ENCODE assay signal across 18 cellular contexts in genomic region chr3:30619318-30619717, GRCh38. TPM values are rescaled to one million over a fixed set of nuclear protein-coding genes. Genes with fewer than 3 reads are reported as not detected.
DNase-seq lines count a peak whose midpoint lies in the region; ATAC-seq and TF ChIP-seq lines count a peak whose summit lies in the region.
"Had no signal": no experiment of that assay in that cellular context is flagged by ENCODE, and none has a peak within 500 bp of the region (broad histone marks: within the 10 kb centered on the region; RNA-seq: fewer than 3 reads in every experiment).

No MANE protein-coding gene starts in this region.

- CTCF ChIA-PET in activated CD8-positive, alpha-beta memory T cell treated with anti-CD3 and anti-CD28 coated beads, Interleukin-2, amount 10 ng/mL, durations not matched to agents 7 days and 5 days (lab: Charles Lee): interaction anchor here (1.1 to 1.5 kb wide), 4 partner anchors 10 to 20 kb away, joined by 3 to 7 read pairs (median 3); no protein-coding TSS in a partner anchor

- peaks cover 7% of the 10 kb centered on the region; the same call in 1 of the 2 replicates for H3F3A ChIP-seq in DOHH2 (ENCODE audit: control insufficient read depth, insufficient read depth)

- H3K79me2 ChIP-seq in DOHH2 (ENCODE audit: control insufficient read depth, low read length) (peaks cover 79% of the 10 kb centered on the region), trophoblast cell (ENCODE audit: control insufficient read depth, insufficient read depth, low read length, poor library complexity) (peaks cover 10% of the 10 kb centered on the region)

- peaks cover 54% of the 10 kb centered on the region for H3K36me3 Mint-ChIP-seq in activated CD8-positive, alpha-beta memory T cell treated with anti-CD3 and anti-CD28 coated beads, Interleukin-2, amount 10 ng/mL, durations not matched to agents 7 days and 5 days
- H3K36me3 Mint-ChIP-seq in activated naive CD8-positive, alpha-beta T cell: peaks cover 34% of the 10 kb centered on the region

- no peaks in the 10 kb centered on the region for H3K27me3 Mint-ChIP-seq in activated CD8-positive, alpha-beta memory T cell treated with anti-CD3 and anti-CD28 coated beads, Interleukin-2, amount 10 ng/mL, durations not matched to agents 7 days and 5 days
- no peaks in the 10 kb centered on the region for H3K27me3 Mint-ChIP-seq in activated naive CD8-positive, alpha-beta T cell

- no peak for TF ChIP-seq CTCF in DOHH2 (IDR thresholded peaks at IDR 0.05; ENCODE audit: low read depth, low read length, poor library complexity, severe bottlenecking)

- H3K4me3 Mint-ChIP-seq in activated CD8-positive, alpha-beta memory T cell treated with anti-CD3 and anti-CD28 coated beads, Interleukin-2, amount 10 ng/mL, durations not matched to agents 7 days and 5 days: peak overlapping the region; percentile 60
- H3K4me3 Mint-ChIP-seq in activated naive CD8-positive, alpha-beta T cell: peak overlapping the region; percentile 82
- H3K4me3 Mint-ChIP-seq: endodermal cell had no signal

- H4K91ac ChIP-seq in trophoblast cell (ENCODE audit: low read depth, low read length): no peak overlapping the region

- H3K27me3 ChIP-seq in DOHH2 (ENCODE audit: control insufficient read depth, low read length): no peaks in the 10 kb centered on the region
- no peaks in the 10 kb centered on the region for H3K27me3 ChIP-seq in trophoblast cell (ENCODE audit: insufficient read depth, low read length)
- H3K27me3 ChIP-seq: brain microvascular endothelial cell had no signal

- peak overlapping the region; percentile 7 for H2AK5ac ChIP-seq in trophoblast cell (ENCODE audit: low read length)

- H2BK12ac ChIP-seq in trophoblast cell (ENCODE audit: low read length): no peak overlapping the region

- H2BK5ac ChIP-seq in trophoblast cell (ENCODE audit: low read depth, low read length, poor library complexity): no peak overlapping the region

- H3K27ac ChIP-seq in DOHH2 (ENCODE audit: low read depth, low read length) (no peak overlapping the region), trophoblast cell (ENCODE audit: low read depth, low read length) (no peak overlapping the region)
- H3K27ac ChIP-seq: brain microvascular endothelial cell had no signal

- H3K23ac ChIP-seq in trophoblast cell (ENCODE audit: low read length): no peak overlapping the region

- no peak for ATAC-seq in activated CD8-positive, alpha-beta memory T cell treated with anti-CD3 and anti-CD28 coated beads, Interleukin-2, amount 10 ng/mL, durations not matched to agents 7 days and 5 days
- ATAC-seq in GM18873 (IDR thresholded peaks at IDR 0.05; ENCODE audit: low FRiP score, unreplicated experiment): no peak
- no peak for ATAC-seq in HG03565 (IDR thresholded peaks at IDR 0.05; ENCODE audit: unreplicated experiment)
- ATAC-seq: activated CD4-positive, CD25-positive, alpha-beta regulatory T cell treated with anti-CD3 and anti-CD28 coated beads, Interleukin-2, amount 50 U/mL, for 24 hours had no signal

- H3K36me3 ChIP-seq in DOHH2 (ENCODE audit: control insufficient read depth, low read length) (peaks cover 4% of the 10 kb centered on the region), trophoblast cell (ENCODE audit: control insufficient read depth in 1 of 2, insufficient read depth in 2 of 2, low read length in 2 of 2) (peaks cover 4 to 5% of the 10 kb centered on the region in 2 experiments)

- peak overlapping the region; percentile 91 for H3K4ac ChIP-seq in trophoblast cell (ENCODE audit: low read depth, low read length)

- peaks cover 7% of the 10 kb centered on the region for H4K20me1 ChIP-seq in DOHH2 (ENCODE audit: control insufficient read depth, insufficient read depth, low read depth, low read length)

- H3K9me3 Mint-ChIP-seq in activated CD8-positive, alpha-beta memory T cell treated with anti-CD3 and anti-CD28 coated beads, Interleukin-2, amount 10 ng/mL, durations not matched to agents 7 days and 5 days (ENCODE audit: low read depth): no peaks in the 10 kb centered on the region
- no peaks in the 10 kb centered on the region for H3K9me3 Mint-ChIP-seq in activated naive CD8-positive, alpha-beta T cell (ENCODE audit: low read depth)
- H3K9me3 Mint-ChIP-seq: endodermal cell had no signal

- no peak for DNase-seq in activated CD8-positive, alpha-beta memory T cell treated with anti-CD3 and anti-CD28 coated beads, Interleukin-2, amount 10 ng/mL, durations not matched to agents 7 days and 5 days
- no peak for DNase-seq in activated CD8-positive, alpha-beta memory T cell treated with anti-CD3 and anti-CD28 coated beads, Interleukin-2, amount 50 U/mL, for 4 hours
- no peak for DNase-seq in trophoblast cell
- no peak for DNase-seq in AG08395 (ENCODE audit: low spot score)
- DNase-seq: brain microvascular endothelial cell; endodermal cell; GF-D8; hippocampal formation; Karpas-422; kidney glomerular epithelial cell; NCI-H2171 treated with DMSO at 0.1 percent for 48 hours; RPMI8226; stimulated activated CD4-positive, alpha-beta T cell treated with anti-CD3 and anti-CD28 coated beads, Interleukin-4, amount 100 ng/mL, for 4 hours had no signal

- no peak overlapping the region for H3K14ac ChIP-seq in trophoblast cell (ENCODE audit: low read length)

- H3K18ac ChIP-seq in trophoblast cell (ENCODE audit: low read length): peak overlapping the region; percentile 8

- H3K4me1 ChIP-seq in DOHH2 (ENCODE audit: control insufficient read depth, low read length) (peaks cover 85% of the 10 kb centered on the region), trophoblast cell (ENCODE audit: control insufficient read depth in 1 of 2, insufficient read depth in 2 of 2, low read length in 2 of 2) (peaks cover 6% of the 10 kb centered on the region in 2 experiments)

- H3K9me3 ChIP-seq in DOHH2 (ENCODE audit: control insufficient read depth, insufficient read depth, low read length): no peaks in the 10 kb centered on the region
- H3K9me3 ChIP-seq in trophoblast cell (ENCODE audit: insufficient read depth, low read depth, low read length): no peaks in the 10 kb centered on the region

- WGBS in trophoblast cell (ENCODE audit: extremely low coverage, insufficient coverage, insufficient read length): no CpG with 5 or more reads among the region's 1 CpG

- no peak overlapping the region for H2BK120ac ChIP-seq in trophoblast cell (ENCODE audit: insufficient read depth, low read length, poor library complexity)

- H3K9me2 ChIP-seq in DOHH2 (replicated peaks; ENCODE audit: control insufficient read depth, low read length): no peaks in the 10 kb centered on the region

- no peak overlapping the region for H3K9ac ChIP-seq in trophoblast cell (ENCODE audit: low read length)

- H3K4me2 ChIP-seq in DOHH2 (ENCODE audit: low read length) (peak overlapping the region; percentile 55), trophoblast cell (ENCODE audit: low read length) (no peak overlapping the region)

- H2AFZ ChIP-seq in trophoblast cell (ENCODE audit: insufficient read depth, low read length, poor library complexity): no peak overlapping the region

- peak overlapping the region; percentile 95 for H3K27ac Mint-ChIP-seq in activated CD8-positive, alpha-beta memory T cell treated with anti-CD3 and anti-CD28 coated beads, Interleukin-2, amount 10 ng/mL, durations not matched to agents 7 days and 5 days
- H3K27ac Mint-ChIP-seq in activated naive CD8-positive, alpha-beta T cell: peak overlapping the region; percentile 96
- H3K27ac Mint-ChIP-seq: endodermal cell had no signal

- peaks cover 1% of the 10 kb centered on the region for H3K79me1 ChIP-seq in trophoblast cell (ENCODE audit: low read length)

- H4K8ac ChIP-seq in trophoblast cell (ENCODE audit: low read depth, low read length): peak overlapping the region; percentile 53

- H3K4me3 ChIP-seq in DOHH2 (ENCODE audit: low read length) (no peak overlapping the region), trophoblast cell (ENCODE audit: low read depth, low read length) (no peak overlapping the region)

- peaks cover 95% of the 10 kb centered on the region for H3K4me1 Mint-ChIP-seq in activated CD8-positive, alpha-beta memory T cell treated with anti-CD3 and anti-CD28 coated beads, Interleukin-2, amount 10 ng/mL, durations not matched to agents 7 days and 5 days
- peaks cover 93% of the 10 kb centered on the region for H3K4me1 Mint-ChIP-seq in activated naive CD8-positive, alpha-beta T cell (ENCODE audit: low read depth)

- no peak overlapping the region for H4K12ac ChIP-seq in trophoblast cell (ENCODE audit: low read depth, low read length)

RNA-seq across cellular contexts. Expression of gene TGFBR2, which starts 12.9 kb away (rescaled TPM):
- 10 to 100 TPM; 47.3 to 50.5 TPM for total RNA-seq in activated CD8-positive, alpha-beta memory T cell treated with anti-CD3 and anti-CD28 coated beads, Interleukin-2, amount 10 ng/mL, durations not matched to agents 7 days and 5 days
- polyA plus RNA-seq in trophoblast cell (2013): 95.2 and 107 TPM in 2 replicates
